In the genomic region with DNA sequence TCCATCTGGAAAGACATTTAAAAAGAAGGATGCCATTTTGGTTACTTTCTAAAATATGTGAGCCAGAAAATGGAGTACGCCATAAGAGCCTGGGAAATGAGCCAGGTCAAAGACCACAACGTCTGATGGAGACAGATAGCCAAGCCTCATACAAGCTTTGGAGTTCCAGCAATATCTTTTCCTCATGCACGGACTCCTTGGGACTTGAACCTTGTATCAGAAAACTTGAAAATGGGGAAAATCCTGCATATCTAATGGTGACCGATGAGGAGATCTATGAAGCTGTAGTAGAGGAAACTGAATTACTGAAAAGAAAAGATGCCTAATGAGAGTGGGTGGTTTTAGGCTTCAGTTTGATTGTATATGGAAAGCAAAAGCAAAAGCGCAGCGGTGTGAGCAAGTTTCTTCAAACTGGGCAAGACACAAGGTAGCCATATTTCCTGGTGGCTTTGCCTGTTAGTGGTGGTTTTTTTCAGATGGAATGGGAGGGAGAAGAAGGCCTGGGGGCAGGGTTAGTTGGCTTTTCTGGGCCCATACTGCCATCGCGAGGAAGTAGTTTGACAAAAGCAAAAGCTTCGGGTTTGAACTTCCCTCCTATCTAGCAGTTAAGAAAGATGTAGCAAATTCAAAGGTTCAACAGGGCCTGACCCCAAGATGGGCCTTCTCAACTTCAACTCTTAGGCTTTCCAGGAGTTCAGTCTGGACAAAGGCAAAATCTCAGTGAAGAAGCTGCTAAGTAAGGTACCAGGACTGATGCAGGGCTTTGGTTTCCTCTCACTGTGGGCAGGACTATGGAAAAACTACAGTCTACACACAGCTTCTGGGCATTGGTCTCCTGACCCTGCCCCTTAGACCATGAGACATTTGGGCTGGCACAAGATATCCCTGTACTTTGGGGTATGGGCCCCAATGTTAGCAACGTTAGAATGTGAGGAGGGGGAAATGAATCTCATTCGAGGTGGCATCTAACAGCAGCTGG, we compare ENCODE assay signal across 8 cellular contexts.
DNase-seq lines count a peak whose midpoint lies in the region; ATAC-seq and TF ChIP-seq lines count a peak whose summit lies in the region.

No MANE protein-coding gene starts in this region.

- ATAC-seq in GM18870 (IDR thresholded peaks at IDR 0.05; ENCODE audit: unreplicated experiment), result peak; percentile 89
- peak; percentile 83 for ATAC-seq in HG02943 (IDR thresholded peaks at IDR 0.05; ENCODE audit: low read depth, unreplicated experiment)

- H3K36me3 ChIP-seq in kidney epithelial cell (ENCODE audit: control insufficient read depth, insufficient read depth, low read length) (no peaks in the 10 kb centered on the region), BE2C (peaks cover 10% of the 10 kb centered on the region)

- DNase-seq in T follicular helper cell (ENCODE audit: low read depth) (peak; percentile 82), kidney epithelial cell (ENCODE audit: low read depth) (no peak), BE2C (no peak), NCI-H748 treated with DMSO at 0.1 percent for 48 hours (lab: John Stamatoyannopoulos, UW) (no peak)
- peak; percentile 18 for DNase-seq in activated naive CD8-positive, alpha-beta T cell treated with anti-CD3 and anti-CD28 coated beads, Interleukin-2, amount 50 U/mL, for 16 hours (ENCODE audit: low read depth, low spot score)
- DNase-seq in stimulated activated CD4-positive, alpha-beta T cell treated with anti-CD3 and anti-CD28 coated beads, TNF-alpha, amount 100 ng/mL, for 48 hours (ENCODE audit: low read depth in 3 of 3), result peak; percentile 32 to 63 (median 42)

- no peaks in the 10 kb centered on the region for H3K4me1 ChIP-seq in BE2C

- TF ChIP-seq CTCF in kidney epithelial cell (IDR thresholded peaks at IDR 0.05; ENCODE audit: insufficient read depth, low read length, poor library complexity, severe bottlenecking) (peak; percentile 1), BE2C (IDR thresholded peaks at IDR 0.05; ENCODE audit: low read depth, low read length) (no peak)

- H3K9me3 ChIP-seq in BE2C, result no peaks in the 10 kb centered on the region

- H3K4me3 ChIP-seq in kidney epithelial cell (ENCODE audit: low read depth, low read length), result no peak overlapping the region
- no peak overlapping the region for H3K4me3 ChIP-seq in BE2C (ENCODE audit: low read depth, low read length)

- H3K27me3 ChIP-seq in kidney epithelial cell (ENCODE audit: control insufficient read depth, insufficient read depth, low read length), result no peaks in the 10 kb centered on the region
- H3K27me3 ChIP-seq in BE2C, result no peaks in the 10 kb centered on the region

Comparison
In these comparisons a context has a peak if more than half of its experiments do, and no peak if none do; other contexts are left out.
1. DNase-seq: peak in T follicular helper cell (single experiment), activated naive CD8-positive, alpha-beta T cell treated with anti-CD3 and anti-CD28 coated beads, Interleukin-2, amount 50 U/mL, for 16 hours (single experiment) and stimulated activated CD4-positive, alpha-beta T cell treated with anti-CD3 and anti-CD28 coated beads, TNF-alpha, amount 100 ng/mL, for 48 hours (3 of 3); none in kidney epithelial cell (single experiment), BE2C (single experiment) and NCI-H748 treated with DMSO at 0.1 percent for 48 hours (single experiment).